1 cellular context compared by ENCODE assay signal in the genomic region with DNA sequence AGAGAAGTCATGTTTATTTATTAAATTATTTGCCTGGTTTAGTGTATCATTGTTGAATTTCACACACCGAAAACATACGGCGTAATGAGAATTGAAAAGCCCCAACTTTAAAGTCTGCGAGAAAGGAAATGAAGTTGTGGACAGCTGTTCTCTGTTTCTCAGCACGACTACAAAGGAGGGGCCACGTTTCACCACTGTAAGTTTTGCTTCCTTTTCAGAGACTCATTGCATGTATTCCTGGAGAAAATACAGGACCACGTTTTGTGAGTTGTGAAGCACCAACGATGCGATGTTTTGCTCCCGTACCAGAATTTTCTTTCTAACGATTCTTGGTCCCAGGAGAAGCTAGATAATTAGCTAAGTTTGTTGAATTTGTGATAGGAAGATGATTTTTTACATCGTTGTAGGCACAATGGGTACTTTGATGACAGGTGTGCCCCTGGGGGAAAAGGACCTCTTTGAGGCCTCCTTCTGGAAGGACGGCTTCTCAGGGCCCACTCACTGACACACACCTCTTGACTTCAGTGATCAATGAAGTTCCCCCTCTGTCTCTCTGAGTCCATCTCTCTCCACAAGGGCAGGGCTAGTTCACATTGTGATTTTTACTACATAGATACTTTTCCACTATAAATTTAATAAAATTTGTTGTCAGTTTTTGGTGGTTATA.
TF ChIP-seq lines count a peak whose summit lies in the region.

No MANE protein-coding gene starts in this region.

TF ChIP-seq in GM12878, 131 proteins besides CTCF, POLR2A, EP300 and RAD21 (continued from another document):
- TF ChIP-seq, protein P1, sequence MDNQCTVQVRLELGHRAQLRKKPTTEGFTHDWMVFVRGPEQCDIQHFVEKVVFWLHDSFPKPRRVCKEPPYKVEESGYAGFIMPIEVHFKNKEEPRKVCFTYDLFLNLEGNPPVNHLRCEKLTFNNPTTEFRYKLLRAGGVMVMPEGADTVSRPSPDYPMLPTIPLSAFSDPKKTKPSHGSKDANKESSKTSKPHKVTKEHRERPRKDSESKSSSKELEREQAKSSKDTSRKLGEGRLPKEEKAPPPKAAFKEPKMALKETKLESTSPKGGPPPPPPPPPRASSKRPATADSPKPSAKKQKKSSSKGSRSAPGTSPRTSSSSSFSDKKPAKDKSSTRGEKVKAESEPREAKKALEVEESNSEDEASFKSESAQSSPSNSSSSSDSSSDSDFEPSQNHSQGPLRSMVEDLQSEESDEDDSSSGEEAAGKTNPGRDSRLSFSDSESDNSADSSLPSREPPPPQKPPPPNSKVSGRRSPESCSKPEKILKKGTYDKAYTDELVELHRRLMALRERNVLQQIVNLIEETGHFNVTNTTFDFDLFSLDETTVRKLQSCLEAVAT (IDR thresholded peaks at IDR 0.05), result 0 out of 2 replicates have a peak, but pooled peaks have one; percentile 7
- TF ChIP-seq NFYA (IDR thresholded peaks at IDR 0.05; ENCODE audit: borderline replicate concordance, low read depth, low read length), result no peak
- peak; percentile 77 to 83 for TF ChIP-seq BHLHE40 (IDR thresholded peaks at IDR 0.05; ENCODE audit: borderline replicate concordance in 1 of 2, low read depth in 2 of 2, low read length in 1 of 2)
- 0 out of 2 replicates have a peak, but pooled peaks have one; percentile 22 for TF ChIP-seq MTA3 (IDR thresholded peaks at IDR 0.05; ENCODE audit: borderline replicate concordance, low read length)
- no peak for TF ChIP-seq POU2F2 (IDR thresholded peaks at IDR 0.05; ENCODE audit: borderline replicate concordance, low read depth, low read length)
- TF ChIP-seq, protein P2, sequence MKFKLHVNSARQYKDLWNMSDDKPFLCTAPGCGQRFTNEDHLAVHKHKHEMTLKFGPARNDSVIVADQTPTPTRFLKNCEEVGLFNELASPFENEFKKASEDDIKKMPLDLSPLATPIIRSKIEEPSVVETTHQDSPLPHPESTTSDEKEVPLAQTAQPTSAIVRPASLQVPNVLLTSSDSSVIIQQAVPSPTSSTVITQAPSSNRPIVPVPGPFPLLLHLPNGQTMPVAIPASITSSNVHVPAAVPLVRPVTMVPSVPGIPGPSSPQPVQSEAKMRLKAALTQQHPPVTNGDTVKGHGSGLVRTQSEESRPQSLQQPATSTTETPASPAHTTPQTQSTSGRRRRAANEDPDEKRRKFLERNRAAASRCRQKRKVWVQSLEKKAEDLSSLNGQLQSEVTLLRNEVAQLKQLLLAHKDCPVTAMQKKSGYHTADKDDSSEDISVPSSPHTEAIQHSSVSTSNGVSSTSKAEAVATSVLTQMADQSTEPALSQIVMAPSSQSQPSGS (IDR thresholded peaks at IDR 0.05; ENCODE audit: low read length), result peak; percentile 75
- no peak for TF ChIP-seq CREM (IDR thresholded peaks at IDR 0.05; ENCODE audit: low read depth)
- no peak for TF ChIP-seq SRF (IDR thresholded peaks at IDR 0.05; ENCODE audit: low read depth in 2 of 2, low read length in 2 of 2)
- TF ChIP-seq KDM1A (IDR thresholded peaks at IDR 0.05; ENCODE audit: borderline replicate concordance), result no peak
- TF ChIP-seq ESRRA (IDR thresholded peaks at IDR 0.05; ENCODE audit: low read length), result no peak
- TF ChIP-seq ETV6 (conservative IDR thresholded peaks at IDR 0.05 in 1 of 2, IDR thresholded peaks at IDR 0.05 in 1 of 2; ENCODE audit: borderline replicate concordance in 1 of 2, low read depth in 1 of 2), result peak in 1 of 2 experiments; percentile 81; a peak in 2 of 4 replicates
- TF ChIP-seq GATAD2B (conservative IDR thresholded peaks at IDR 0.05; ENCODE audit: low read depth), result peak; percentile 16; the same call in 1 of the 2 replicates
- TF ChIP-seq, protein P3, sequence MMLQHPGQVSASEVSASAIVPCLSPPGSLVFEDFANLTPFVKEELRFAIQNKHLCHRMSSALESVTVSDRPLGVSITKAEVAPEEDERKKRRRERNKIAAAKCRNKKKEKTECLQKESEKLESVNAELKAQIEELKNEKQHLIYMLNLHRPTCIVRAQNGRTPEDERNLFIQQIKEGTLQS (IDR thresholded peaks at IDR 0.05; ENCODE audit: borderline replicate concordance, extremely low read depth, low read depth, low read length), result no peak
- peak; percentile 76; the same call in 1 of the 2 replicates for TF ChIP-seq TCF3 (IDR thresholded peaks at IDR 0.05; ENCODE audit: borderline replicate concordance, insufficient read depth, low read depth, low read length)
- no peak; the same call in 1 of the 2 replicates for TF ChIP-seq MXI1 (IDR thresholded peaks at IDR 0.05; ENCODE audit: low read depth, low read length)
- TF ChIP-seq SMARCA5 (IDR thresholded peaks at IDR 0.05), result no peak
- TF ChIP-seq, protein P4, sequence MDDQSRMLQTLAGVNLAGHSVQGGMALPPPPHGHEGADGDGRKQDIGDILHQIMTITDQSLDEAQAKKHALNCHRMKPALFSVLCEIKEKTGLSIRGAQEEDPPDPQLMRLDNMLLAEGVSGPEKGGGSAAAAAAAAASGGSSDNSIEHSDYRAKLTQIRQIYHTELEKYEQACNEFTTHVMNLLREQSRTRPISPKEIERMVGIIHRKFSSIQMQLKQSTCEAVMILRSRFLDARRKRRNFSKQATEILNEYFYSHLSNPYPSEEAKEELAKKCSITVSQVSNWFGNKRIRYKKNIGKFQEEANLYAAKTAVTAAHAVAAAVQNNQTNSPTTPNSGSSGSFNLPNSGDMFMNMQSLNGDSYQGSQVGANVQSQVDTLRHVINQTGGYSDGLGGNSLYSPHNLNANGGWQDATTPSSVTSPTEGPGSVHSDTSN (IDR thresholded peaks at IDR 0.05; ENCODE audit: insufficient replicate concordance, low read depth, low read length), result peak; percentile 29
- TF ChIP-seq, protein P5, sequence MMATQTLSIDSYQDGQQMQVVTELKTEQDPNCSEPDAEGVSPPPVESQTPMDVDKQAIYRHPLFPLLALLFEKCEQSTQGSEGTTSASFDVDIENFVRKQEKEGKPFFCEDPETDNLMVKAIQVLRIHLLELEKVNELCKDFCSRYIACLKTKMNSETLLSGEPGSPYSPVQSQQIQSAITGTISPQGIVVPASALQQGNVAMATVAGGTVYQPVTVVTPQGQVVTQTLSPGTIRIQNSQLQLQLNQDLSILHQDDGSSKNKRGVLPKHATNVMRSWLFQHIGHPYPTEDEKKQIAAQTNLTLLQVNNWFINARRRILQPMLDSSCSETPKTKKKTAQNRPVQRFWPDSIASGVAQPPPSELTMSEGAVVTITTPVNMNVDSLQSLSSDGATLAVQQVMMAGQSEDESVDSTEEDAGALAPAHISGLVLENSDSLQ (IDR thresholded peaks at IDR 0.05), result no peak
- TF ChIP-seq SMC3 (IDR thresholded peaks at IDR 0.05; ENCODE audit: borderline replicate concordance, low read length), result no peak; the same call in 1 of the 2 replicates
- TF ChIP-seq NR2C1 (IDR thresholded peaks at IDR 0.05), result no peak
- TF ChIP-seq ZNF217 (IDR thresholded peaks at IDR 0.05), result no peak
- 0 out of 2 replicates have a peak, but pooled peaks have one; percentile 48 for TF ChIP-seq CREB1 (IDR thresholded peaks at IDR 0.05; ENCODE audit: low read depth)
- TF ChIP-seq RUNX3 (IDR thresholded peaks at IDR 0.05; ENCODE audit: low read length), result peak; percentile 67
- TF ChIP-seq, protein P6, sequence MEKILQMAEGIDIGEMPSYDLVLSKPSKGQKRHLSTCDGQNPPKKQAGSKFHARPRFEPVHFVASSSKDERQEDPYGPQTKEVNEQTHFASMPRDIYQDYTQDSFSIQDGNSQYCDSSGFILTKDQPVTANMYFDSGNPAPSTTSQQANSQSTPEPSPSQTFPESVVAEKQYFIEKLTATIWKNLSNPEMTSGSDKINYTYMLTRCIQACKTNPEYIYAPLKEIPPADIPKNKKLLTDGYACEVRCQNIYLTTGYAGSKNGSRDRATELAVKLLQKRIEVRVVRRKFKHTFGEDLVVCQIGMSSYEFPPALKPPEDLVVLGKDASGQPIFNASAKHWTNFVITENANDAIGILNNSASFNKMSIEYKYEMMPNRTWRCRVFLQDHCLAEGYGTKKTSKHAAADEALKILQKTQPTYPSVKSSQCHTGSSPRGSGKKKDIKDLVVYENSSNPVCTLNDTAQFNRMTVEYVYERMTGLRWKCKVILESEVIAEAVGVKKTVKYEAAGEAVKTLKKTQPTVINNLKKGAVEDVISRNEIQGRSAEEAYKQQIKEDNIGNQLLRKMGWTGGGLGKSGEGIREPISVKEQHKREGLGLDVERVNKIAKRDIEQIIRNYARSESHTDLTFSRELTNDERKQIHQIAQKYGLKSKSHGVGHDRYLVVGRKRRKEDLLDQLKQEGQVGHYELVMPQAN (conservative IDR thresholded peaks at IDR 0.05), result peak; percentile 41; the same call in 1 of the 2 replicates
- TF ChIP-seq STAT1 (conservative IDR thresholded peaks at IDR 0.05), result no peak
